Comparison of ENCODE assay signal across 1 cellular context in genomic region chr4:144709159-144709558, GRCh38.
TF ChIP-seq lines count a peak whose summit lies in the region.

No MANE protein-coding gene starts in this region.

TF ChIP-seq in WTC11, 78 proteins besides CTCF, POLR2A, EP300 and RAD21 (continued from another document):
- TF ChIP-seq ZMAT4 (CRISPR knock-in tag; IDR thresholded peaks at IDR 0.05): no peak
- no peak for TF ChIP-seq AR (CRISPR knock-in tag; IDR thresholded peaks at IDR 0.05)
- no peak for TF ChIP-seq ATF6 (CRISPR knock-in tag; IDR thresholded peaks at IDR 0.05)
- TF ChIP-seq ATF3 (CRISPR knock-in tag; conservative IDR thresholded peaks at IDR 0.05): no peak
- TF ChIP-seq ZNF263 (CRISPR knock-in tag; IDR thresholded peaks at IDR 0.05; ENCODE audit: low read depth): no peak
- TF ChIP-seq TEAD1 (CRISPR knock-in tag; IDR thresholded peaks at IDR 0.05): no peak
